ENCODE assay signal across 22 cellular contexts in genomic region chr20:38112249-38112942, GRCh38. TPM values are rescaled to one million over a fixed set of nuclear protein-coding genes. Genes with fewer than 3 reads are reported as not detected.
DNase-seq lines count a peak whose midpoint lies in the region; ATAC-seq and TF ChIP-seq lines count a peak whose summit lies in the region.
"Had no signal": no experiment of that assay in that cellular context is flagged by ENCODE, and none has a peak within 500 bp of the region (broad histone marks: within the 10 kb centered on the region; RNA-seq: fewer than 3 reads in every experiment).

No MANE protein-coding gene starts in this region.

- H3K27me3 Mint-ChIP-seq in activated CD4-positive, alpha-beta T cell treated with anti-CD3 and anti-CD28 coated beads, Interleukin-2, amount 10 ng/mL, durations not matched to agents 7 days and 5 days: peaks cover 12% of the 10 kb centered on the region
- H3K27me3 Mint-ChIP-seq in stimulated activated memory B cell treated with anti-CD40 and anti-IgM and Interleukin-4, amounts not matched to agents 10 μg/mL and 1 μg/mL and 100 μg/mL, for 72 hours: no peaks in the 10 kb centered on the region

- H3K9me3 ChIP-seq in OCI-LY3 (ENCODE audit: insufficient read depth, low read length) (no peaks in the 10 kb centered on the region), stomach (no peaks in the 10 kb centered on the region)
- H3K9me3 ChIP-seq: BLaER1 treated with 17β-estradiol and CSF1 and Interleukin-3, amounts not matched to agents 10 nM and 100 nM; transverse colon had no signal

- peak overlapping the region; percentile 53 for H3K4me2 ChIP-seq in OCI-LY3 (ENCODE audit: low read length)

- peak overlapping the region; percentile 4 for H3K27ac ChIP-seq in OCI-LY3 (ENCODE audit: low read length)
- no peak overlapping the region for H3K27ac ChIP-seq in stomach
- H3K27ac ChIP-seq: dorsolateral prefrontal cortex, epithelial cell of prostate, foreskin keratinocyte, transverse colon had no signal

- no peak overlapping the region for H3K4me3 Mint-ChIP-seq in activated CD4-positive, alpha-beta T cell treated with anti-CD3 and anti-CD28 coated beads, Interleukin-2, amount 10 ng/mL, durations not matched to agents 7 days and 5 days
- H3K4me3 Mint-ChIP-seq in stimulated activated memory B cell treated with anti-CD40 and anti-IgM and Interleukin-4, amounts not matched to agents 10 μg/mL and 1 μg/mL and 100 μg/mL, for 72 hours: no peak overlapping the region
- H3K4me3 Mint-ChIP-seq: H9; stimulated activated effector memory CD8-positive, alpha-beta T cell treated with anti-CD3 and anti-CD28 coated beads, Interleukin-12 subunit alpha, Interleukin-12 subunit beta, amount 100 ng/mL, for 72 hours had no signal

- no peaks in the 10 kb centered on the region for H3K36me3 Mint-ChIP-seq in activated CD4-positive, alpha-beta T cell treated with anti-CD3 and anti-CD28 coated beads, Interleukin-2, amount 10 ng/mL, durations not matched to agents 7 days and 5 days (ENCODE audit: low read depth)
- no peaks in the 10 kb centered on the region for H3K36me3 Mint-ChIP-seq in stimulated activated memory B cell treated with anti-CD40 and anti-IgM and Interleukin-4, amounts not matched to agents 10 μg/mL and 1 μg/mL and 100 μg/mL, for 72 hours
- H3K36me3 Mint-ChIP-seq: stimulated activated effector memory CD8-positive, alpha-beta T cell treated with anti-CD3 and anti-CD28 coated beads, Interleukin-12 subunit alpha, Interleukin-12 subunit beta, amount 100 ng/mL, for 72 hours had no signal

- H3K9me3 Mint-ChIP-seq in activated CD4-positive, alpha-beta T cell treated with anti-CD3 and anti-CD28 coated beads, Interleukin-2, amount 10 ng/mL, durations not matched to agents 7 days and 5 days: no peaks in the 10 kb centered on the region
- H3K9me3 Mint-ChIP-seq in stimulated activated memory B cell treated with anti-CD40 and anti-IgM and Interleukin-4, amounts not matched to agents 10 μg/mL and 1 μg/mL and 100 μg/mL, for 72 hours: no peaks in the 10 kb centered on the region
- H3K9me3 Mint-ChIP-seq: activated T-helper 2 cell treated with anti-CD3 and anti-CD28 coated beads, Interferon-gamma antibody, Interleukin-2, Interleukin-4, amounts not matched to agents 10 μg/mL and 5 μg/mL and 100 μg/mL, durations not matched to agents 14 hours and 24 hours and 36 hours; H9; stimulated activated effector memory CD8-positive, alpha-beta T cell treated with anti-CD3 and anti-CD28 coated beads, Interleukin-12 subunit alpha, Interleukin-12 subunit beta, amount 100 ng/mL, for 72 hours had no signal

- intact Hi-C loops in stomach (cut with DNase I; ENCODE audit: low total_unique reads): no loop called here

- H3K9ac ChIP-seq in OCI-LY3 (ENCODE audit: low read length): peak overlapping the region; percentile 30
- H3K9ac ChIP-seq: BLaER1 treated with 17β-estradiol and CSF1 and Interleukin-3, amounts not matched to agents 10 nM and 100 nM had no signal

- CTCF ChIA-PET in activated CD4-positive, alpha-beta T cell treated with anti-CD3 and anti-CD28 coated beads, Interleukin-2, amount 10 ng/mL, durations not matched to agents 7 days and 5 days (lab: Charles Lee): interaction anchor here (0.9 to 1.3 kb wide), 3 partner anchors 16 to 109 kb away, joined by 3 to 5 read pairs (median 4); no protein-coding TSS in a partner anchor

- peaks cover 8% of the 10 kb centered on the region for H3K4me1 Mint-ChIP-seq in activated CD4-positive, alpha-beta T cell treated with anti-CD3 and anti-CD28 coated beads, Interleukin-2, amount 10 ng/mL, durations not matched to agents 7 days and 5 days
- peaks cover 29% of the 10 kb centered on the region for H3K4me1 Mint-ChIP-seq in stimulated activated memory B cell treated with anti-CD40 and anti-IgM and Interleukin-4, amounts not matched to agents 10 μg/mL and 1 μg/mL and 100 μg/mL, for 72 hours
- H3K4me1 Mint-ChIP-seq: stimulated activated effector memory CD8-positive, alpha-beta T cell treated with anti-CD3 and anti-CD28 coated beads, Interleukin-12 subunit alpha, Interleukin-12 subunit beta, amount 100 ng/mL, for 72 hours had no signal

- H3K79me2 ChIP-seq in OCI-LY3 (ENCODE audit: low read length): no peaks in the 10 kb centered on the region

- TF ChIP-seq EP300 in stomach (IDR thresholded peaks at IDR 0.05): no peak

- no peak overlapping the region for H3K4me3 ChIP-seq in OCI-LY3 (ENCODE audit: low read length)
- H3K4me3 ChIP-seq in stomach: no peak overlapping the region
- H3K4me3 ChIP-seq: BLaER1 treated with 17β-estradiol and CSF1 and Interleukin-3, amounts not matched to agents 10 nM and 100 nM; dorsolateral prefrontal cortex; transverse colon had no signal

- H3K27me3 ChIP-seq in OCI-LY3 (ENCODE audit: low read depth, low read length): no peaks in the 10 kb centered on the region
- no peaks in the 10 kb centered on the region for H3K27me3 ChIP-seq in stomach
- H3K27me3 ChIP-seq: BLaER1 treated with 17β-estradiol and CSF1 and Interleukin-3, amounts not matched to agents 10 nM and 100 nM; dorsolateral prefrontal cortex; foreskin keratinocyte; transverse colon had no signal

- POLR2A ChIA-PET in activated CD4-positive, alpha-beta T cell treated with anti-CD3 and anti-CD28 coated beads, Interleukin-2, amount 10 ng/mL, durations not matched to agents 7 days and 5 days (lab: Charles Lee): no interaction called here

- TF ChIP-seq POLR2A in stomach (IDR thresholded peaks at IDR 0.05): no peak

- H4K20me1 ChIP-seq in OCI-LY3 (ENCODE audit: insufficient read depth, low read length): no peaks in the 10 kb centered on the region
- H4K20me1 ChIP-seq: BLaER1 treated with 17β-estradiol and CSF1 and Interleukin-3, amounts not matched to agents 10 nM and 100 nM had no signal

- H3K36me3 ChIP-seq in OCI-LY3 (replicated peaks; ENCODE audit: low read depth, low read length) (no peaks in the 10 kb centered on the region), stomach (no peaks in the 10 kb centered on the region)
- H3K36me3 ChIP-seq: BLaER1 treated with 17β-estradiol and CSF1 and Interleukin-3, amounts not matched to agents 10 nM and 100 nM; transverse colon had no signal

- no peak overlapping the region for H3K27ac Mint-ChIP-seq in activated CD4-positive, alpha-beta T cell treated with anti-CD3 and anti-CD28 coated beads, Interleukin-2, amount 10 ng/mL, durations not matched to agents 7 days and 5 days
- H3K27ac Mint-ChIP-seq in stimulated activated memory B cell treated with anti-CD40 and anti-IgM and Interleukin-4, amounts not matched to agents 10 μg/mL and 1 μg/mL and 100 μg/mL, for 72 hours: peak overlapping the region; percentile 42
- H3K27ac Mint-ChIP-seq: activated T-helper 2 cell treated with anti-CD3 and anti-CD28 coated beads, Interferon-gamma antibody, Interleukin-2, Interleukin-4, amounts not matched to agents 10 μg/mL and 5 μg/mL and 100 μg/mL, durations not matched to agents 14 hours and 24 hours and 36 hours; H9; stimulated activated effector memory CD8-positive, alpha-beta T cell treated with anti-CD3 and anti-CD28 coated beads, Interleukin-12 subunit alpha, Interleukin-12 subunit beta, amount 100 ng/mL, for 72 hours had no signal

- peak; percentile 3 for DNase-seq in activated CD4-positive, alpha-beta T cell treated with anti-CD3 and anti-CD28 coated beads, Interleukin-2, amount 10 ng/mL, durations not matched to agents 7 days and 5 days
- DNase-seq in activated CD4-positive, alpha-beta T cell treated with anti-CD3 and anti-CD28 coated beads for 1 hour: no peak
- DNase-seq in left lobe of liver (ENCODE audit: low spot score) (peak; percentile 41), stomach (no peak), NCI-H510A treated with DMSO at 0.1 percent for 48 hours (lab: John Stamatoyannopoulos, UW) (no peak), glomerular visceral epithelial cell (ENCODE audit: extremely low spot score) (no peak)
- DNase-seq: activated CD4-positive, CD25-positive, alpha-beta regulatory T cell treated with anti-CD3 and anti-CD28 coated beads, Interleukin-2, amount 50 U/mL, for 72 hours; caudate nucleus; DMS153; dorsolateral prefrontal cortex; foreskin keratinocyte; GDM1; H9; midbrain; nucleus accumbens; transverse colon had no signal

- H3K4me1 ChIP-seq in OCI-LY3 (ENCODE audit: low read length) (peaks cover 59% of the 10 kb centered on the region), stomach (peaks cover 15 to 42% (median 31%) of the 10 kb centered on the region in 4 donors)

- TF ChIP-seq CTCF in OCI-LY3 (IDR thresholded peaks at IDR 0.05; ENCODE audit: low read depth, low read length) (no peak), stomach (IDR thresholded peaks at IDR 0.05) (no peak)

- ATAC-seq in left lobe of liver: no peak
- no peak for ATAC-seq in stimulated activated memory B cell treated with anti-CD40 and anti-IgM and Interleukin-4, amounts not matched to agents 10 μg/mL and 1 μg/mL and 100 μg/mL, for 72 hours
- ATAC-seq: foreskin keratinocyte; stimulated activated effector memory CD8-positive, alpha-beta T cell treated with anti-CD3 and anti-CD28 coated beads, Interleukin-12 subunit alpha, Interleukin-12 subunit beta, amount 100 ng/mL, for 72 hours had no signal

- 86 to 92% (median 90%) methylated on average over 7 to 14 of the region's 14 CpGs for WGBS in stomach, 5 donors

- peak overlapping the region; percentile 64 for H2AFZ ChIP-seq in OCI-LY3 (ENCODE audit: low read depth, low read length)

RNA-seq across cellular contexts. Expression of gene TGM2, which starts 52.7 kb away (rescaled TPM):
- total RNA-seq in activated CD4-positive, alpha-beta T cell treated with anti-CD3 and anti-CD28 coated beads, Interleukin-2, amount 10 ng/mL, durations not matched to agents 7 days and 5 days: under 1 TPM; 0.07 to 0.21 TPM
- total RNA-seq in left lobe of liver (193 TPM), stomach (100 to 1,000 TPM in 1 of 5 donors, 10 to 100 TPM in 4; 27.8 to 195 (median 44.3) TPM)
- polyA plus RNA-seq in stomach: 10 to 100 TPM; 16.2 to 28.0 (median 25.1) TPM
- total RNA-seq: activated T-helper 2 cell treated with anti-CD3 and anti-CD28 coated beads, Interferon-gamma antibody, Interleukin-2, Interleukin-4, amounts not matched to agents 10 μg/mL and 5 μg/mL and 100 μg/mL, durations not matched to agents 14 hours and 24 hours and 36 hours had no signal

Comparison
In these comparisons a context has a peak if more than half of its experiments do, and no peak if none do; other contexts are left out.
1. DNase-seq: peak in activated CD4-positive, alpha-beta T cell treated with anti-CD3 and anti-CD28 coated beads, Interleukin-2, amount 10 ng/mL, durations not matched to agents 7 days and 5 days (single experiment) and left lobe of liver (single experiment); none in activated CD4-positive, alpha-beta T cell treated with anti-CD3 and anti-CD28 coated beads for 1 hour (single experiment), stomach (single experiment), NCI-H510A treated with DMSO at 0.1 percent for 48 hours (single experiment) and glomerular visceral epithelial cell (single experiment).
2. RNA of gene TGM2, which starts 52.7 kb away (total RNA-seq): 193 TPM in left lobe of liver (single experiment) and 27.8 to 195 TPM in stomach; 0.07 to 0.21 TPM in activated CD4-positive, alpha-beta T cell treated with anti-CD3 and anti-CD28 coated beads, Interleukin-2, amount 10 ng/mL, durations not matched to agents 7 days and 5 days; every median in the first group is over 10 times any median in the second.